13 cellular contexts compared by ENCODE assay signal in the genomic region with DNA sequence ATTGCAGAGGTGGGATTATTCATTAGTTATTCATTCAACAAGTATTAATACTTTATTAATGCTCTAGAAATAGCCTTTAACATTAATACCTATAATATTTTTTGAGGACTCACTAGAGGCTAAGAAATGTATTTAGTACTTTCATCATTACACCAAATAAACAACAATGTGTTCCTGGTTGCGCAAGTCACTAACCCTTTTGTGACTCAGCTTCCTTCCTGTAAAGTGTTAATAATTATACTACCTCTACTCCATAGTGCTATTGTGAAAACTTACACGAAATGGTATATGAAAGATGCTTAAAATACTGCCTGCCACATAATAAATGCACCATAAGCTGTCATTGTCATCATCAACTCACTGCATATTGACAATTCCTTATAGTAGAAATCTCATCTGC.
DNase-seq lines count a peak whose midpoint lies in the region; ATAC-seq and TF ChIP-seq lines count a peak whose summit lies in the region.
"Had no signal": no experiment of that assay in that cellular context is flagged by ENCODE, and none has a peak within 500 bp of the region (broad histone marks: within the 10 kb centered on the region; RNA-seq: fewer than 3 reads in every experiment).

No MANE protein-coding gene starts in this region.

- H3K27me3 ChIP-seq in left lung = no peaks in the 10 kb centered on the region
- H3K27me3 ChIP-seq in Caco-2 (replicated peaks; ENCODE audit: control insufficient read depth, insufficient read depth, low read length) = no peaks in the 10 kb centered on the region

- H3K27ac ChIP-seq in left lung = no peak overlapping the region

- ATAC-seq in GM18873 (IDR thresholded peaks at IDR 0.05; ENCODE audit: low FRiP score, unreplicated experiment) = peak; percentile 80
- peak; percentile 76 for ATAC-seq in HG03196 (IDR thresholded peaks at IDR 0.05; ENCODE audit: unreplicated experiment)
- ATAC-seq in left lung = peak; percentile 23
- no peak for ATAC-seq in Right ventricle myocardium superior (ENCODE audit: poor library complexity)

- no peak overlapping the region for H3K4me3 Mint-ChIP-seq in Caco-2 (ENCODE audit: unreplicated experiment)
- H3K4me3 Mint-ChIP-seq: stimulated activated naive CD8-positive, alpha-beta T cell treated with anti-CD3 and anti-CD28 coated beads, Interleukin-15, Interleukin-2, amounts not matched to agents 100 ng/mL and 50 ng/mL, for 24 hours had no signal

- H3K27ac Mint-ChIP-seq in Caco-2 (ENCODE audit: unreplicated experiment) = no peak overlapping the region
- H3K27ac Mint-ChIP-seq: stimulated activated naive CD8-positive, alpha-beta T cell treated with anti-CD3 and anti-CD28 coated beads, Interleukin-15, Interleukin-2, amounts not matched to agents 100 ng/mL and 50 ng/mL, for 24 hours had no signal

- CTCF ChIA-PET in Caco-2 (lab: Charles Lee) = no interaction called here

- no peaks in the 10 kb centered on the region for H3K36me3 Mint-ChIP-seq in Caco-2 (ENCODE audit: insufficient read depth, unreplicated experiment)

- POLR2A ChIA-PET in Caco-2 (lab: Charles Lee) = no interaction called here

- intact Hi-C loops in left lung (cut with DNase I) (no loop called here), Right ventricle myocardium superior (cut with DNase I) (no loop called here), Caco-2 (cut with micrococcal nuclease; ENCODE audit: unreplicated experiment) (no loop called here)

- H3K9me3 ChIP-seq in left lung (no peaks in the 10 kb centered on the region), Caco-2 (no peaks in the 10 kb centered on the region)

- no peaks in the 10 kb centered on the region for H3K27me3 Mint-ChIP-seq in Caco-2 (ENCODE audit: insufficient read depth, unreplicated experiment)
- H3K27me3 Mint-ChIP-seq: stimulated activated naive CD8-positive, alpha-beta T cell treated with anti-CD3 and anti-CD28 coated beads, Interleukin-15, Interleukin-2, amounts not matched to agents 100 ng/mL and 50 ng/mL, for 24 hours had no signal

- H3K4me1 Mint-ChIP-seq in Caco-2 (ENCODE audit: low read depth, unreplicated experiment) = no peaks in the 10 kb centered on the region

- no peaks in the 10 kb centered on the region for H3K9me3 Mint-ChIP-seq in Caco-2 (ENCODE audit: unreplicated experiment)
- H3K9me3 Mint-ChIP-seq: stimulated activated naive CD8-positive, alpha-beta T cell treated with anti-CD3 and anti-CD28 coated beads, Interleukin-15, Interleukin-2, amounts not matched to agents 100 ng/mL and 50 ng/mL, for 24 hours had no signal

- H3K36me3 ChIP-seq in left lung (no peaks in the 10 kb centered on the region), Caco-2 (ENCODE audit: control insufficient read depth, insufficient read depth, low read length) (no peaks in the 10 kb centered on the region)

- no peak overlapping the region for H3K4me3 ChIP-seq in left lung
- no peak overlapping the region for H3K4me3 ChIP-seq in Caco-2 (ENCODE audit: low read depth, low read length)

- DNase-seq in amniotic epithelial cell (ENCODE audit: low read depth) = peak; percentile 81
- DNase-seq in left lung = no peak
- no peak for DNase-seq in Right ventricle myocardium superior
- no peak for DNase-seq in Caco-2
- DNase-seq in activated CD4-positive, alpha-beta T cell treated with anti-CD3 and anti-CD28 coated beads, Interleukin-2, amount 50 U/mL, for 4 hours = no peak
- no peak for DNase-seq in stimulated activated naive CD4-positive, alpha-beta T cell (lab: John Stamatoyannopoulos, UW)
- DNase-seq: activated CD4-positive, alpha-beta T cell treated with anti-CD3 and anti-CD28 coated beads for 48 hours; activated naive CD4-positive, alpha-beta T cell treated with anti-CD3 and anti-CD28 coated beads, Interleukin-2, amount 50 U/mL, for 16 hours; DND-41; NCI-H2171 treated with DMSO at 0.1 percent for 48 hours had no signal

- H3K4me1 ChIP-seq in left lung (peaks cover 0 to 8% of the 10 kb centered on the region in 2 donors), Caco-2 (no peaks in the 10 kb centered on the region)

- BruUV-seq in Caco-2 (replicated peaks; lab: Mats Ljungman, UMichigan) = no TSS peak

- no peak for TF ChIP-seq CTCF in left lung (IDR thresholded peaks at IDR 0.05)
- TF ChIP-seq CTCF in Caco-2 (IDR thresholded peaks at IDR 0.05; ENCODE audit: insufficient read depth in 1 of 2, low read depth in 1 of 2, low read length in 1 of 2, severe bottlenecking in 1 of 2, unreplicated experiment in 1 of 2) = no peak
